In genomic region chr2:239934571-239935171, GRCh38 we compare ENCODE assay signal across 9 cellular contexts.
DNase-seq lines count a peak whose midpoint lies in the region; ATAC-seq, FAIRE-seq and TF ChIP-seq lines count a peak whose summit lies in the region.
"Had no signal": no experiment of that assay in that cellular context is flagged by ENCODE, and none has a peak within 500 bp of the region (broad histone marks: within the 10 kb centered on the region; RNA-seq: fewer than 3 reads in every experiment).

No MANE protein-coding gene starts in this region.

- H3K4me1 ChIP-seq in OCI-LY1 (ENCODE audit: insufficient read depth, low read length, severe bottlenecking) (no peaks in the 10 kb centered on the region), neutrophil (ENCODE audit: control insufficient read depth in 1 of 2, insufficient read depth in 1 of 2, low read depth in 1 of 2, low read length in 1 of 2) (peaks cover 45 to 48% of the 10 kb centered on the region in 2 experiments), upper lobe of left lung (no peaks in the 10 kb centered on the region)

- TF ChIP-seq POLR2A in upper lobe of left lung (IDR thresholded peaks at IDR 0.05), result no peak

- H3K27me3 ChIP-seq in OCI-LY1 (ENCODE audit: insufficient read depth, low read length), result no peaks in the 10 kb centered on the region; the same call in 1 of the 2 replicates
- no peaks in the 10 kb centered on the region for H3K27me3 ChIP-seq in neutrophil
- H3K27me3 ChIP-seq in upper lobe of left lung, result no peaks in the 10 kb centered on the region

- FAIRE-seq in A204.1 (lab: Jason Lieb, UNC), result peak; percentile 30
- FAIRE-seq: islet of Langerhans had no signal

- H3K9ac ChIP-seq in OCI-LY1 (ENCODE audit: low read length), result no peak overlapping the region

- H3K9me2 ChIP-seq in OCI-LY1 (ENCODE audit: low read depth, low read length), result no peaks in the 10 kb centered on the region

- H3K9me3 ChIP-seq in OCI-LY1 (ENCODE audit: low read length) (no peaks in the 10 kb centered on the region), neutrophil (no peaks in the 10 kb centered on the region), upper lobe of left lung (no peaks in the 10 kb centered on the region)

- H3K27ac ChIP-seq in OCI-LY1 (ENCODE audit: low read depth, low read length, poor library complexity, severe bottlenecking) (no peak overlapping the region), neutrophil (peak overlapping the region; percentile 25), upper lobe of left lung (no peak overlapping the region)

- H3K36me3 ChIP-seq in OCI-LY1 (ENCODE audit: insufficient read depth, low read length) (no peaks in the 10 kb centered on the region; the same call in 1 of the 2 replicates), neutrophil (no peaks in the 10 kb centered on the region), upper lobe of left lung (no peaks in the 10 kb centered on the region)

- no peak overlapping the region for H3K4me3 ChIP-seq in OCI-LY1 (ENCODE audit: low read depth, low read length, poor library complexity, severe bottlenecking)
- no peak overlapping the region for H3K4me3 ChIP-seq in neutrophil (ENCODE audit: low read depth in 1 of 2, low read length in 1 of 2)
- no peak overlapping the region for H3K4me3 ChIP-seq in upper lobe of left lung

- no peak overlapping the region for H2AFZ ChIP-seq in OCI-LY1 (ENCODE audit: low read length)

- DNase-seq in GM20000 (ENCODE audit: low spot score) (peak; percentile 73), fibroblast of the conjunctiva (ENCODE audit: low read depth) (peak; percentile 24), upper lobe of left lung (peak in 1 of 2 donors; percentile 73)
- peak; percentile 73 to 76 for DNase-seq in activated T-cell treated with anti-CD3 and anti-CD28 coated beads, Interleukin-2, amount 50 U/mL, for 48 hours

- H3K4me2 ChIP-seq in OCI-LY1 (ENCODE audit: low read length), result no peak overlapping the region

- peak; percentile 62 for TF ChIP-seq CTCF in GM20000 (IDR thresholded peaks at IDR 0.05; ENCODE audit: extremely low read depth, missing control alignments)
- peak; percentile 82 for TF ChIP-seq CTCF in OCI-LY1 (IDR thresholded peaks at IDR 0.05; ENCODE audit: low read length)
- TF ChIP-seq CTCF in neutrophil (IDR thresholded peaks at IDR 0.05), result peak; percentile 79
- peak; percentile 48 to 72 (median 59) for TF ChIP-seq CTCF in upper lobe of left lung (IDR thresholded peaks at IDR 0.05)

- no peaks in the 10 kb centered on the region for H3K79me2 ChIP-seq in OCI-LY1 (ENCODE audit: insufficient read depth, low read length)

- H4K20me1 ChIP-seq in OCI-LY1 (ENCODE audit: insufficient read depth, low read length), result no peaks in the 10 kb centered on the region

- no peak for TF ChIP-seq EP300 in upper lobe of left lung (IDR thresholded peaks at IDR 0.05)

- no peaks in the 10 kb centered on the region for H3F3A ChIP-seq in OCI-LY1 (ENCODE audit: insufficient read depth, low read length)

- WGBS in upper lobe of left lung, 2 donors, result 26 to 40% methylated on average over 14 to 19 of the region's 19 CpGs

- ATAC-seq in upper lobe of left lung (ENCODE audit: low FRiP score in 2 of 2), result peak; percentile 30 to 79
- no peak for ATAC-seq in GM18519 (IDR thresholded peaks at IDR 0.05; ENCODE audit: low FRiP score, unreplicated experiment)
